In genomic region chr16:86072328-86073102, GRCh38 we compare ENCODE assay signal across 8 cellular contexts.
DNase-seq lines count a peak whose midpoint lies in the region; ATAC-seq and TF ChIP-seq lines count a peak whose summit lies in the region.

No MANE protein-coding gene starts in this region.

- no peak overlapping the region for H3K27ac ChIP-seq in liver (ENCODE audit: low read depth in 1 of 2, low read length in 2 of 2)

- H3K4me1 ChIP-seq in liver (ENCODE audit: control insufficient read depth in 4 of 4, insufficient read depth in 4 of 4, low read length in 3 of 4) = no peaks in the 10 kb centered on the region

- peaks cover 0 to 3% (median 0%) of the 10 kb centered on the region in 4 donors for H3K27me3 ChIP-seq in liver (ENCODE audit: control insufficient read depth in 4 of 4, insufficient read depth in 4 of 4, low read length in 3 of 4)

- TF ChIP-seq RAD21 in liver (IDR thresholded peaks at IDR 0.05) = peak; percentile 80 to 86

- H3K36me3 ChIP-seq in liver (ENCODE audit: control insufficient read depth in 4 of 4, insufficient read depth in 3 of 4, low read depth in 1 of 4, low read length in 3 of 4) = no peaks in the 10 kb centered on the region

- ATAC-seq in GM18498 (IDR thresholded peaks at IDR 0.05; ENCODE audit: unreplicated experiment) (no peak), GM19452 (IDR thresholded peaks at IDR 0.05; ENCODE audit: unreplicated experiment) (no peak)

- H3K4me3 ChIP-seq in choroid plexus epithelial cell (ENCODE audit: low read depth, low read length) (no peak overlapping the region), liver (ENCODE audit: low read depth in 1 of 3, low read length in 3 of 3) (no peak overlapping the region)

- WGBS in liver = 41% methylated on average over 21 of the region's 21 CpGs

- TF ChIP-seq CTCF in choroid plexus epithelial cell (conservative IDR thresholded peaks at IDR 0.05; ENCODE audit: low read depth, low read length) (peak; percentile 92), liver (IDR thresholded peaks at IDR 0.05; ENCODE audit: low read depth, low read length, missing input control) (peak; percentile 83)

- no peaks in the 10 kb centered on the region for H3K9me3 ChIP-seq in liver (ENCODE audit: control insufficient read depth in 4 of 4, low read length in 3 of 4)

- no peak overlapping the region for H3K9ac ChIP-seq in liver (ENCODE audit: low read depth in 1 of 2, low read length in 2 of 2)

- DNase-seq in ELR (ENCODE audit: low read depth) = peak; percentile 79
- peak; percentile 38 for DNase-seq in LHCN-M2 (ENCODE audit: low read depth)
- DNase-seq in SW 1271 (lab: John Stamatoyannopoulos, UW) = peak; percentile 23 to 47
- peak; percentile 89 for DNase-seq in choroid plexus epithelial cell (ENCODE audit: low read depth)
- DNase-seq in stimulated activated CD8-positive, alpha-beta memory T cell treated with anti-CD3 and anti-CD28 coated beads, Interleukin-4, amount 100 ng/mL, for 24 hours (ENCODE audit: low read depth) = peak; percentile 7

TF ChIP-seq in liver, 16 proteins besides CTCF, POLR2A, EP300 and RAD21:
- TF ChIP-seq GABPA (IDR thresholded peaks at IDR 0.05 in 1 of 2, conservative IDR thresholded peaks at IDR 0.05 in 1 of 2) = no peak
- no peak for TF ChIP-seq YY1 (IDR thresholded peaks at IDR 0.05)
- no peak for TF ChIP-seq MAX (IDR thresholded peaks at IDR 0.05)
- TF ChIP-seq, protein P1, sequence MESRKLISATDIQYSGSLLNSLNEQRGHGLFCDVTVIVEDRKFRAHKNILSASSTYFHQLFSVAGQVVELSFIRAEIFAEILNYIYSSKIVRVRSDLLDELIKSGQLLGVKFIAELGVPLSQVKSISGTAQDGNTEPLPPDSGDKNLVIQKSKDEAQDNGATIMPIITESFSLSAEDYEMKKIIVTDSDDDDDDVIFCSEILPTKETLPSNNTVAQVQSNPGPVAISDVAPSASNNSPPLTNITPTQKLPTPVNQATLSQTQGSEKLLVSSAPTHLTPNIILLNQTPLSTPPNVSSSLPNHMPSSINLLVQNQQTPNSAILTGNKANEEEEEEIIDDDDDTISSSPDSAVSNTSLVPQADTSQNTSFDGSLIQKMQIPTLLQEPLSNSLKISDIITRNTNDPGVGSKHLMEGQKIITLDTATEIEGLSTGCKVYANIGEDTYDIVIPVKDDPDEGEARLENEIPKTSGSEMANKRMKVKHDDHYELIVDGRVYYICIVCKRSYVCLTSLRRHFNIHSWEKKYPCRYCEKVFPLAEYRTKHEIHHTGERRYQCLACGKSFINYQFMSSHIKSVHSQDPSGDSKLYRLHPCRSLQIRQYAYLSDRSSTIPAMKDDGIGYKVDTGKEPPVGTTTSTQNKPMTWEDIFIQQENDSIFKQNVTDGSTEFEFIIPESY (IDR thresholded peaks at IDR 0.05) = no peak
- TF ChIP-seq JUND (IDR thresholded peaks at IDR 0.05) = no peak
- TF ChIP-seq, protein P2, sequence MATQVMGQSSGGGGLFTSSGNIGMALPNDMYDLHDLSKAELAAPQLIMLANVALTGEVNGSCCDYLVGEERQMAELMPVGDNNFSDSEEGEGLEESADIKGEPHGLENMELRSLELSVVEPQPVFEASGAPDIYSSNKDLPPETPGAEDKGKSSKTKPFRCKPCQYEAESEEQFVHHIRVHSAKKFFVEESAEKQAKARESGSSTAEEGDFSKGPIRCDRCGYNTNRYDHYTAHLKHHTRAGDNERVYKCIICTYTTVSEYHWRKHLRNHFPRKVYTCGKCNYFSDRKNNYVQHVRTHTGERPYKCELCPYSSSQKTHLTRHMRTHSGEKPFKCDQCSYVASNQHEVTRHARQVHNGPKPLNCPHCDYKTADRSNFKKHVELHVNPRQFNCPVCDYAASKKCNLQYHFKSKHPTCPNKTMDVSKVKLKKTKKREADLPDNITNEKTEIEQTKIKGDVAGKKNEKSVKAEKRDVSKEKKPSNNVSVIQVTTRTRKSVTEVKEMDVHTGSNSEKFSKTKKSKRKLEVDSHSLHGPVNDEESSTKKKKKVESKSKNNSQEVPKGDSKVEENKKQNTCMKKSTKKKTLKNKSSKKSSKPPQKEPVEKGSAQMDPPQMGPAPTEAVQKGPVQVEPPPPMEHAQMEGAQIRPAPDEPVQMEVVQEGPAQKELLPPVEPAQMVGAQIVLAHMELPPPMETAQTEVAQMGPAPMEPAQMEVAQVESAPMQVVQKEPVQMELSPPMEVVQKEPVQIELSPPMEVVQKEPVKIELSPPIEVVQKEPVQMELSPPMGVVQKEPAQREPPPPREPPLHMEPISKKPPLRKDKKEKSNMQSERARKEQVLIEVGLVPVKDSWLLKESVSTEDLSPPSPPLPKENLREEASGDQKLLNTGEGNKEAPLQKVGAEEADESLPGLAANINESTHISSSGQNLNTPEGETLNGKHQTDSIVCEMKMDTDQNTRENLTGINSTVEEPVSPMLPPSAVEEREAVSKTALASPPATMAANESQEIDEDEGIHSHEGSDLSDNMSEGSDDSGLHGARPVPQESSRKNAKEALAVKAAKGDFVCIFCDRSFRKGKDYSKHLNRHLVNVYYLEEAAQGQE (IDR thresholded peaks at IDR 0.05) = no peak
- no peak for TF ChIP-seq RXRA (IDR thresholded peaks at IDR 0.05)
- no peak for TF ChIP-seq EGR1 (IDR thresholded peaks at IDR 0.05; ENCODE audit: low read depth in 2 of 2)
- TF ChIP-seq HNF4G (IDR thresholded peaks at IDR 0.05) = no peak
- no peak for TF ChIP-seq FOXA2 (IDR thresholded peaks at IDR 0.05)
- no peak for TF ChIP-seq SP1 (IDR thresholded peaks at IDR 0.05)
- TF ChIP-seq, protein P3, sequence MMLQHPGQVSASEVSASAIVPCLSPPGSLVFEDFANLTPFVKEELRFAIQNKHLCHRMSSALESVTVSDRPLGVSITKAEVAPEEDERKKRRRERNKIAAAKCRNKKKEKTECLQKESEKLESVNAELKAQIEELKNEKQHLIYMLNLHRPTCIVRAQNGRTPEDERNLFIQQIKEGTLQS (IDR thresholded peaks at IDR 0.05) = no peak
- no peak for TF ChIP-seq NR2F2 (IDR thresholded peaks at IDR 0.05)
- TF ChIP-seq FOXA1 (IDR thresholded peaks at IDR 0.05) = no peak
- TF ChIP-seq HNF4A (conservative IDR thresholded peaks at IDR 0.05) = no peak

Comparison
In these comparisons a context has a peak if more than half of its experiments do, and no peak if none do; other contexts are left out.
1. DNase-seq: peak in every context shown above with its lines; median percentile 89 in choroid plexus epithelial cell; 79 in ELR; 38 in LHCN-M2; 35 in SW 1271; 7 in stimulated activated CD8-positive, alpha-beta memory T cell treated with anti-CD3 and anti-CD28 coated beads, Interleukin-4, amount 100 ng/mL, for 24 hours.